In the genomic region with DNA sequence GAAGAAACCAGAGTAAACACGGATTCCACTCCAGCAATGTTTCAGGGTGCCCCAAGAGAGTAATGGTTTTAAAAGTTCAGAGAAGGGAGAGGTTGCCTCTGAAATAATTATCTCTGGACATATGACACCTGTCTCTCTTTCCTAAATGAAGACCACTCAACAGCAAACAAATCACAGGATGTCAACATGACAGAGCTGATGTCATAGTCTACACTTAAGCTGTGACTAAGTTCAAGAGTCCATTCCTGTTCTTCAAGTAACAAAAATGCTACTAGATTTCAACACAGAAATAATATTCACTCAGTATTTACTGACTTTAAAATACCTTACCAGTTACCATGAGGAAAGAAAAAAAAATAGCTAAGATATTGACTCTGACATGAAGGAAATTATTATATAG, we compare ENCODE assay signal across 1 cellular context.
TF ChIP-seq lines count a peak whose summit lies in the region.

No MANE protein-coding gene starts in this region.

TF ChIP-seq in HepG2, 621 proteins besides CTCF, POLR2A, EP300 and RAD21 (continued from another document):
- TF ChIP-seq, protein P1, sequence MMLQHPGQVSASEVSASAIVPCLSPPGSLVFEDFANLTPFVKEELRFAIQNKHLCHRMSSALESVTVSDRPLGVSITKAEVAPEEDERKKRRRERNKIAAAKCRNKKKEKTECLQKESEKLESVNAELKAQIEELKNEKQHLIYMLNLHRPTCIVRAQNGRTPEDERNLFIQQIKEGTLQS (CRISPR knock-in tag; IDR thresholded peaks at IDR 0.05): peak; percentile 51; the same call in 1 of the 2 replicates
- TF ChIP-seq IKZF4 (CRISPR knock-in tag; IDR thresholded peaks at IDR 0.05; ENCODE audit: borderline replicate concordance, low read depth, not compliant biosample characterization) (no peak), RARA (CRISPR knock-in tag; IDR thresholded peaks at IDR 0.05) (0 out of 2 replicates have a peak, but pooled peaks have one; percentile 33), ATF1 (CRISPR knock-in tag; IDR thresholded peaks at IDR 0.05) (0 out of 2 replicates have a peak, but pooled peaks have one; percentile 16), GATAD2A (CRISPR knock-in tag; IDR thresholded peaks at IDR 0.05) (peak; percentile 57), HNF4A (CRISPR knock-in tag; IDR thresholded peaks at IDR 0.05) (peak; percentile 37; the same call in 1 of the 2 replicates)
- TF ChIP-seq, protein P2, sequence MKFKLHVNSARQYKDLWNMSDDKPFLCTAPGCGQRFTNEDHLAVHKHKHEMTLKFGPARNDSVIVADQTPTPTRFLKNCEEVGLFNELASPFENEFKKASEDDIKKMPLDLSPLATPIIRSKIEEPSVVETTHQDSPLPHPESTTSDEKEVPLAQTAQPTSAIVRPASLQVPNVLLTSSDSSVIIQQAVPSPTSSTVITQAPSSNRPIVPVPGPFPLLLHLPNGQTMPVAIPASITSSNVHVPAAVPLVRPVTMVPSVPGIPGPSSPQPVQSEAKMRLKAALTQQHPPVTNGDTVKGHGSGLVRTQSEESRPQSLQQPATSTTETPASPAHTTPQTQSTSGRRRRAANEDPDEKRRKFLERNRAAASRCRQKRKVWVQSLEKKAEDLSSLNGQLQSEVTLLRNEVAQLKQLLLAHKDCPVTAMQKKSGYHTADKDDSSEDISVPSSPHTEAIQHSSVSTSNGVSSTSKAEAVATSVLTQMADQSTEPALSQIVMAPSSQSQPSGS (CRISPR knock-in tag; IDR thresholded peaks at IDR 0.05): peak; percentile 31; the same call in 1 of the 2 replicates
